ENCODE assay signal across 15 cellular contexts in the genomic region with DNA sequence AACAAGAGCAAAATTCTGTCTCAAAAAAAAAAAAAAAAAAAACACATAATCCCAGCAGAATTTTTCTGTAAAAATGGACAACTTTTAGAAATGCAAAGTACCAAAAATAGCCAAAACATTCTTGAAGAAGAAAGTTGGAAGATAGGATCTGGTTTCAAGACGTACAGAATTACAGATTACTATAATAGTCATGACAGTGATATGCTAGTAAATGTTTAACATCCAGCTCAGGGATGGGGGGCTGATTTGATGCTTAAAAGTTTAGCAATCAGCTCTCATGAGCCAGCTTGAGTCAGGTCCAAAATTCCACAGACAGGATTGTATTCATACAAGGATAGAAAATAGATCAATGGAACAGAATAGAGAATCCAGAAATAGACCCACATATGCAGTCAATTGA.
"Had no signal": no experiment of that assay in that cellular context is flagged by ENCODE, and none has a peak within 500 bp of the region (broad histone marks: within the 10 kb centered on the region; RNA-seq: fewer than 3 reads in every experiment).

No MANE protein-coding gene starts in this region.

- ATAC-seq: upper lobe of right lung had no signal

- H3K9me3 Mint-ChIP-seq: activated CD4-positive, alpha-beta T cell treated with anti-CD3 and anti-CD28 coated beads, Interleukin-2, amount 10 ng/mL, durations not matched to agents 24 days and 14 days; activated naive CD8-positive, alpha-beta T cell treated with anti-CD3 and anti-CD28 coated beads for 36 hours; endodermal cell; naive B cell; neural progenitor cell; T-helper 2 cell treated with Interferon-gamma antibody and Interleukin-4, amounts not matched to agents 5 μg/mL and 100 μg/mL, for 36 hours had no signal

- H3K4me1 ChIP-seq: ascending aorta, neural progenitor cell, upper lobe of right lung had no signal

- DNase-seq: activated CD4-positive, alpha-beta T cell treated with anti-CD3 and anti-CD28 coated beads, Interleukin-2, amount 10 ng/mL, durations not matched to agents 24 days and 14 days; activated CD4-positive, CD25-positive, alpha-beta regulatory T cell; activated CD8-positive, alpha-beta memory T cell treated with anti-CD3 and anti-CD28 coated beads, Interleukin-2, amount 50 U/mL, for 48 hours; activated naive CD8-positive, alpha-beta T cell treated with anti-CD3 and anti-CD28 coated beads for 36 hours; endodermal cell; head of caudate nucleus; naive B cell; ovary; stimulated activated CD4-positive, alpha-beta T cell treated with anti-CD3 and anti-CD28 coated beads, Interleukin-12 subunit alpha, Interleukin-12 subunit beta, amount 100 ng/mL, for 4 hours; stimulated activated CD4-positive, alpha-beta T cell treated with anti-CD3 and anti-CD28 coated beads, Interleukin-2, amount 100 ng/mL, for 24 hours; upper lobe of right lung had no signal

- H3K27me3 ChIP-seq: ascending aorta, neural progenitor cell, ovary, upper lobe of right lung had no signal

- H3K27ac ChIP-seq: ascending aorta, neural progenitor cell, ovary, thoracic aorta, upper lobe of right lung had no signal

- H3K4me3 Mint-ChIP-seq: activated CD4-positive, alpha-beta T cell treated with anti-CD3 and anti-CD28 coated beads, Interleukin-2, amount 10 ng/mL, durations not matched to agents 24 days and 14 days; activated naive CD8-positive, alpha-beta T cell treated with anti-CD3 and anti-CD28 coated beads for 36 hours; endodermal cell; naive B cell; neural progenitor cell; T-helper 2 cell treated with Interferon-gamma antibody and Interleukin-4, amounts not matched to agents 5 μg/mL and 100 μg/mL, for 36 hours had no signal

- H3K4me1 Mint-ChIP-seq: activated CD4-positive, alpha-beta T cell treated with anti-CD3 and anti-CD28 coated beads, Interleukin-2, amount 10 ng/mL, durations not matched to agents 24 days and 14 days; endodermal cell; naive B cell; neural progenitor cell had no signal

- H3K36me3 ChIP-seq: ascending aorta, neural progenitor cell, ovary, thoracic aorta had no signal

- H3K4me3 ChIP-seq: ascending aorta, neural progenitor cell, ovary, thoracic aorta, upper lobe of right lung had no signal

- H3K9me3 ChIP-seq: ascending aorta, ovary, thoracic aorta, upper lobe of right lung had no signal

- H3K27me3 Mint-ChIP-seq: activated naive CD8-positive, alpha-beta T cell treated with anti-CD3 and anti-CD28 coated beads for 36 hours; naive B cell had no signal

- H3K27ac Mint-ChIP-seq: activated CD4-positive, alpha-beta T cell treated with anti-CD3 and anti-CD28 coated beads, Interleukin-2, amount 10 ng/mL, durations not matched to agents 24 days and 14 days; activated naive CD8-positive, alpha-beta T cell treated with anti-CD3 and anti-CD28 coated beads for 36 hours; endodermal cell; neural progenitor cell; T-helper 2 cell treated with Interferon-gamma antibody and Interleukin-4, amounts not matched to agents 5 μg/mL and 100 μg/mL, for 36 hours had no signal
